In genomic region chr12:132711169-132711843, GRCh38 we compare ENCODE assay signal across 7 cellular contexts. TPM values are rescaled to one million over a fixed set of nuclear protein-coding genes. Genes with fewer than 3 reads are reported as not detected.
DNase-seq lines count a peak whose midpoint lies in the region; ATAC-seq and TF ChIP-seq lines count a peak whose summit lies in the region.

No MANE protein-coding gene starts in this region.

- H3K56ac ChIP-seq in mesendoderm (ENCODE audit: low read length): peak overlapping the region; percentile 96

- POLR2A ChIA-PET in Panc1 (lab: Charles Lee): interaction anchor here (0.6 kb wide), 1 partner anchor 8 kb away, joined by 3 read pairs; no protein-coding TSS in a partner anchor

- H4K8ac ChIP-seq in mesendoderm (ENCODE audit: low read depth, low read length): no peak overlapping the region

- H3K27me3 Mint-ChIP-seq in chondrocyte (ENCODE audit: low read depth): no peaks in the 10 kb centered on the region
- H3K27me3 Mint-ChIP-seq in type B pancreatic cell: no peaks in the 10 kb centered on the region

- H4K5ac ChIP-seq in mesendoderm (ENCODE audit: low read length): no peak overlapping the region

- H3K9me3 ChIP-seq in Panc1 (ENCODE audit: control insufficient read depth, insufficient read depth, low read depth, low read length): no peaks in the 10 kb centered on the region

- H2BK120ac ChIP-seq in mesendoderm (ENCODE audit: low read depth, low read length): no peak overlapping the region

- CTCF ChIA-PET in Panc1 (lab: Charles Lee): no interaction called here

- DNase-seq in Panc1 (ENCODE audit: low read depth, low spot score): no peak
- no peak for DNase-seq in chondrocyte (ENCODE audit: low spot score)
- DNase-seq in mesendoderm: peak; percentile 29
- DNase-seq in type B pancreatic cell (ENCODE audit: extremely low spot score, unreplicated experiment): no peak
- DNase-seq in NCI-H2107 (lab: John Stamatoyannopoulos, UW): no peak

- peak overlapping the region; percentile 93 for H3K9ac ChIP-seq in mesendoderm (ENCODE audit: low read length)

- no peak overlapping the region for H3K23ac ChIP-seq in mesendoderm (ENCODE audit: low read length)

- H3K4me1 Mint-ChIP-seq in chondrocyte (ENCODE audit: low read depth): peaks cover 15% of the 10 kb centered on the region
- peaks cover 5% of the 10 kb centered on the region for H3K4me1 Mint-ChIP-seq in type B pancreatic cell (ENCODE audit: unreplicated experiment)

- H3K36me3 Mint-ChIP-seq in chondrocyte (ENCODE audit: low read depth) (no peaks in the 10 kb centered on the region), type B pancreatic cell (peaks cover 13% of the 10 kb centered on the region)

- peaks cover 10% of the 10 kb centered on the region for H3K79me1 ChIP-seq in mesendoderm (ENCODE audit: low read length)

- H3K4me3 ChIP-seq in Panc1 (ENCODE audit: low read depth in 2 of 2, low read length in 2 of 2): peak overlapping the region; percentile 67 to 83
- H3K4me3 ChIP-seq in mesendoderm (ENCODE audit: low read length): peak overlapping the region; percentile 84

- no peak overlapping the region for H2BK5ac ChIP-seq in mesendoderm (ENCODE audit: low read length)

- peak overlapping the region; percentile 80 for H3K27ac ChIP-seq in Panc1 (ENCODE audit: low read length)
- H3K27ac ChIP-seq in mesendoderm (ENCODE audit: low read depth, low read length): peak overlapping the region; percentile 52

- peak overlapping the region; percentile 78 for H3K18ac ChIP-seq in mesendoderm (ENCODE audit: low read length)

- H2AK5ac ChIP-seq in mesendoderm (ENCODE audit: low read length): no peak overlapping the region

- H3K27me3 ChIP-seq in Panc1 (ENCODE audit: control insufficient read depth, insufficient read depth, low read length) (no peaks in the 10 kb centered on the region), mesendoderm (ENCODE audit: insufficient read depth, low read length, poor library complexity) (no peaks in the 10 kb centered on the region)

- in situ Hi-C loops in Panc1 (cut with HindIII; ENCODE audit: low pct_unique_long_range_greater_than_20kb, low sequenced_read_pairs): no loop called here

- peak overlapping the region; percentile 41 for H3K4ac ChIP-seq in mesendoderm (ENCODE audit: low read depth, low read length)

- TF ChIP-seq CTCF in Panc1 (IDR thresholded peaks at IDR 0.05) (no peak), chondrocyte (IDR thresholded peaks at IDR 0.05) (no peak), type B pancreatic cell (conservative IDR thresholded peaks at IDR 0.05) (no peak)

- H3K4me2 ChIP-seq in mesendoderm (ENCODE audit: low read length): peak overlapping the region; percentile 56

- ATAC-seq in GM18502 (IDR thresholded peaks at IDR 0.05; ENCODE audit: poor library complexity, unreplicated experiment) (peak; percentile 21), HG02642 (IDR thresholded peaks at IDR 0.05; ENCODE audit: poor library complexity, unreplicated experiment) (peak; percentile 26), Panc1 (peak; percentile 38)

- WGBS in mesendoderm (ENCODE audit: extremely low coverage, insufficient coverage, low lambda C conversion rate): no CpG with 5 or more reads among the region's 51 CpGs

- H3K4me1 ChIP-seq in Panc1 (ENCODE audit: control insufficient read depth, insufficient read depth, low read length): peaks cover 6% of the 10 kb centered on the region; the same call in 1 of the 2 replicates
- no peaks in the 10 kb centered on the region for H3K4me1 ChIP-seq in mesendoderm (ENCODE audit: control insufficient read depth, low read depth, low read length)

- no peak overlapping the region for H2BK15ac ChIP-seq in mesendoderm (replicated peaks; ENCODE audit: low read depth)

- H3K27ac Mint-ChIP-seq in chondrocyte (ENCODE audit: unreplicated experiment) (peak overlapping the region; percentile 82), type B pancreatic cell (peak overlapping the region; percentile 41)

- H3K36me3 ChIP-seq in Panc1 (ENCODE audit: control insufficient read depth, insufficient read depth, low read length): no peaks in the 10 kb centered on the region
- H3K36me3 ChIP-seq in mesendoderm (ENCODE audit: control insufficient read depth, insufficient read depth, low read length): peaks cover 4% of the 10 kb centered on the region

- H3K9me3 Mint-ChIP-seq in chondrocyte (ENCODE audit: low read depth) (no peaks in the 10 kb centered on the region), type B pancreatic cell (no peaks in the 10 kb centered on the region)

- no TSS peak for BruUV-seq in Panc1 (replicated peaks; lab: Mats Ljungman, UMichigan)

- intact Hi-C loops in Panc1 (cut with micrococcal nuclease; ENCODE audit: unreplicated experiment): no loop called here

- H3K79me2 ChIP-seq in mesendoderm (ENCODE audit: control insufficient read depth, insufficient read depth, low read length): peaks cover 26% of the 10 kb centered on the region

- H3K4me3 Mint-ChIP-seq in chondrocyte (ENCODE audit: unreplicated experiment) (peak overlapping the region; percentile 77), type B pancreatic cell (peak overlapping the region; percentile 86)

RNA-seq across cellular contexts. Expression of gene PGAM5, which starts 0.7 kb away (rescaled TPM):
- total RNA-seq in Panc1 (2021; ENCODE audit: unreplicated experiment) (116 TPM), chondrocyte (18.8 to 22.1 TPM (median 19.9 TPM) in 3 replicates), type B pancreatic cell (ENCODE audit: low replicate concordance) (40.0 and 41.0 TPM in 2 replicates)
- 116 TPM for polyA plus RNA-seq in Panc1 (2012; ENCODE audit: insufficient read length)
- 46.3 TPM for polyA plus RNA-seq in mesendoderm (2013, experiment 1 of 2)
- polyA plus RNA-seq in mesendoderm (2013, experiment 2 of 2): 48.6 TPM

RNA-seq across cellular contexts. Expression of gene PXMP2, which starts 23.9 kb away (rescaled TPM):
- total RNA-seq in Panc1 (2021; ENCODE audit: unreplicated experiment): 21.3 TPM
- 21.1 TPM for polyA plus RNA-seq in Panc1 (2012; ENCODE audit: insufficient read length)
- total RNA-seq in chondrocyte: 18.5 to 19.5 TPM (median 19.0 TPM) in 3 replicates
- polyA plus RNA-seq in mesendoderm (2013, experiment 1 of 2): 23.4 TPM
- polyA plus RNA-seq in mesendoderm (2013, experiment 2 of 2): 20.8 TPM
- total RNA-seq in type B pancreatic cell (ENCODE audit: low replicate concordance): 23.6 and 38.5 TPM in 2 replicates

RNA-seq across cellular contexts. Expression of gene POLE, which starts 24.2 kb away (rescaled TPM):
- total RNA-seq in Panc1 (2021; ENCODE audit: unreplicated experiment) (112 TPM), chondrocyte (44.7 to 65.7 TPM (median 48.0 TPM) in 3 replicates), type B pancreatic cell (ENCODE audit: low replicate concordance) (67.3 and 113 TPM in 2 replicates)
- polyA plus RNA-seq in Panc1 (2012; ENCODE audit: insufficient read length): 39.6 TPM
- polyA plus RNA-seq in mesendoderm (2013, experiment 1 of 2): 45.2 TPM
- polyA plus RNA-seq in mesendoderm (2013, experiment 2 of 2): 42.8 TPM

RNA-seq across cellular contexts. Expression of gene ANKLE2, which starts 50.3 kb away (rescaled TPM):
- total RNA-seq in Panc1 (2021; ENCODE audit: unreplicated experiment) (88.7 TPM), chondrocyte (94.7 to 96.4 TPM (median 95.9 TPM) in 3 replicates), type B pancreatic cell (ENCODE audit: low replicate concordance) (65.1 and 75.9 TPM in 2 replicates)
- 98.3 TPM for polyA plus RNA-seq in Panc1 (2012; ENCODE audit: insufficient read length)
- polyA plus RNA-seq in mesendoderm (2013, experiment 1 of 2): 32.4 TPM
- 31.5 TPM for polyA plus RNA-seq in mesendoderm (2013, experiment 2 of 2)
